ENCODE assay signal across 1 cellular context in genomic region chr19:43783636-43784035, GRCh38.
TF ChIP-seq lines count a peak whose summit lies in the region.

No MANE protein-coding gene starts in this region.

TF ChIP-seq in WTC11, 78 proteins besides CTCF, POLR2A, EP300 and RAD21 (continued from another document):
- no peak for TF ChIP-seq NFATC4 (CRISPR knock-in tag; IDR thresholded peaks at IDR 0.05)
- no peak for TF ChIP-seq NR1H2 (CRISPR knock-in tag; IDR thresholded peaks at IDR 0.05)
- TF ChIP-seq ZNF416 (CRISPR knock-in tag; IDR thresholded peaks at IDR 0.05): no peak
- TF ChIP-seq ZNF512 (CRISPR knock-in tag; IDR thresholded peaks at IDR 0.05; ENCODE audit: borderline replicate concordance): no peak
- TF ChIP-seq USF1 (CRISPR knock-in tag; IDR thresholded peaks at IDR 0.05): no peak
- no peak for TF ChIP-seq HMGXB4 (CRISPR knock-in tag; IDR thresholded peaks at IDR 0.05)
- no peak for TF ChIP-seq RELA (CRISPR knock-in tag; IDR thresholded peaks at IDR 0.05; ENCODE audit: borderline replicate concordance)
- TF ChIP-seq ATF3 (CRISPR knock-in tag; conservative IDR thresholded peaks at IDR 0.05): no peak
